Comparison of ENCODE assay signal across 9 cellular contexts in genomic region chr2:230715201-230715600, GRCh38. TPM values are rescaled to one million over a fixed set of nuclear protein-coding genes. Genes with fewer than 3 reads are reported as not detected.
DNase-seq lines count a peak whose midpoint lies in the region; TF ChIP-seq lines count a peak whose summit lies in the region.
"Had no signal": no experiment of that assay in that cellular context is flagged by ENCODE, and none has a peak within 500 bp of the region (broad histone marks: within the 10 kb centered on the region; RNA-seq: fewer than 3 reads in every experiment).

No MANE protein-coding gene starts in this region.

- DNase-seq in HL-60 (ENCODE audit: low read depth in 1 of 2, low spot score in 1 of 2) (peak in 1 of 2 experiments; percentile 25), ascending aorta (ENCODE audit: low spot score in 2 of 2) (no peak), medulla oblongata (ENCODE audit: extremely low spot score) (peak; percentile 55), NCI-H128 (lab: John Stamatoyannopoulos, UW; ENCODE audit: unreplicated experiment) (no peak), DMS 273 treated with DMSO at 0.1 percent for 48 hours (lab: John Stamatoyannopoulos, UW) (no peak), NCI-H2227 (lab: John Stamatoyannopoulos, UW; ENCODE audit: unreplicated experiment) (no peak), DMS153 (lab: John Stamatoyannopoulos, UW) (no peak)
- DNase-seq: Kasumi-1 had no signal

- peaks cover 75% of the 10 kb centered on the region for H3K79me2 ChIP-seq in ACC112 (ENCODE audit: control insufficient read depth, insufficient read depth, low read length, unreplicated experiment)

- intact Hi-C loops in ascending aorta (cut with DNase I), result no loop called here

- no peak for TF ChIP-seq CTCF in HL-60 (IDR thresholded peaks at IDR 0.05; ENCODE audit: insufficient read depth, low read length)
- TF ChIP-seq CTCF in ascending aorta (IDR thresholded peaks at IDR 0.05), result no peak

- H3K36me3 ChIP-seq in ACC112 (ENCODE audit: insufficient read depth, low read length) (peaks cover 6% of the 10 kb centered on the region; the same call in 1 of the 2 replicates), ascending aorta (no peaks in the 10 kb centered on the region)

- peaks cover 17% of the 10 kb centered on the region for H3K4me1 ChIP-seq in ACC112 (ENCODE audit: control insufficient read depth, insufficient read depth, low read length, unreplicated experiment)
- peaks cover 25 to 44% of the 10 kb centered on the region in 2 donors for H3K4me1 ChIP-seq in ascending aorta

- H3K27ac ChIP-seq in ACC112 (ENCODE audit: low read depth, low read length) (no peak overlapping the region), HL-60 (replicated peaks) (peak overlapping the region; percentile 82), ascending aorta (peak overlapping the region; percentile 24 to 99)

- H3K27me3 ChIP-seq in ACC112 (ENCODE audit: insufficient read depth, low read length), result no peaks in the 10 kb centered on the region
- H3K27me3 ChIP-seq in HL-60 (ENCODE audit: insufficient read depth, poor library complexity, severe bottlenecking), result no peaks in the 10 kb centered on the region
- no peaks in the 10 kb centered on the region for H3K27me3 ChIP-seq in ascending aorta

- H3K4me3 ChIP-seq in ACC112 (ENCODE audit: low read depth, low read length) (peak overlapping the region; percentile 86), HL-60 (replicated peaks; ENCODE audit: insufficient read depth, low read length) (peak overlapping the region; percentile 9), ascending aorta (peak overlapping the region in 1 of 2 donors; percentile 99)

- H2AFZ ChIP-seq in ACC112 (ENCODE audit: low read length, unreplicated experiment), result no peak overlapping the region

- H3K9me3 ChIP-seq in ascending aorta, result no peaks in the 10 kb centered on the region

RNA-seq across cellular contexts. Expression of gene CAB39, which starts 2.6 kb away (rescaled TPM):
- total RNA-seq in ascending aorta, result 62.9 TPM
